1 cellular context compared by ENCODE assay signal in the genomic region with DNA sequence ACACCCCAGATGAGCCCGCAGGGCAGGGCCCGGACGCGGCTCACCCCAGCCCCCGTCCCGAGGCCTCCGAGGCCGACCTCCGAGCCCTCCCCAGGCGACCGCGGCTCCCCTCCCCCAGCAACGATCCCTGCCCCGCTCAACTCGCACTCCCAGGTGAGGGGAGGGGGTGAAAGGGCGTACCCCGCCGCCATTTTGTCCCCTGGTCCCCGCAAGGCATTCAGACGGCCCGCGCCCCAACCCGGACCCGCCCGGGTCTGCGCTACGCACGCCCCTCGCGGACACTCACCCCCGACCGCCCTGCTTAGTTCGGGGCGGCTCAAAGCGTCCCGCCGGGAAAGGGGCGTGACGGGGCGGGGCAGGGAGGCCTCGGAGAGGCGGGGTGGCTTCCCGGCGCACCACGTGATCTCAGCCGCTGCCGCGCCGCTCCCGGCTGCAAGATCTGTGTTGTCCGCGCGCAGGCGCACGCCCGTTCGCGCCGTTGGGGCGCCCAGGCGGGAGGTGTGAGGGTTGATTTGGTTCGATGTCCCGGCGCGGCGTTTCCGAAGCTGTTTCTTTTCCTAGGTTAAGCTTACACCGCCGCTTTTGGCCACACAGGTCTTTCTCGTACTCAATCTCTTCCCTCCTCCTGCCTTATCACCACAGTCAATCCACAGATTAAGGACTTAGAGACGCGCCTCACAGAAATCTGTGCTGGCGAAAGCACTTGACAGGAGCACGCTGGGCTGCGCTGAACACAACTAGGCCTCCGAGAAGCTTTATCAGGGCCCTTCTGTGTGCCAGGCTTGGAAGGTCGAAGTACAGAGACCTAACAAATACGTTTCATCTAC.
TF ChIP-seq lines count a peak whose summit lies in the region.

Gene SCAPER, minus strand, starts transcription at position 328 of the 827 bp plus-strand sequence. CDS start 21,523 bp downstream, outside the sequence.

TF ChIP-seq in HepG2, 621 proteins besides CTCF, POLR2A, EP300 and RAD21 (continued from another document and continues in another):
- TF ChIP-seq, protein P1, sequence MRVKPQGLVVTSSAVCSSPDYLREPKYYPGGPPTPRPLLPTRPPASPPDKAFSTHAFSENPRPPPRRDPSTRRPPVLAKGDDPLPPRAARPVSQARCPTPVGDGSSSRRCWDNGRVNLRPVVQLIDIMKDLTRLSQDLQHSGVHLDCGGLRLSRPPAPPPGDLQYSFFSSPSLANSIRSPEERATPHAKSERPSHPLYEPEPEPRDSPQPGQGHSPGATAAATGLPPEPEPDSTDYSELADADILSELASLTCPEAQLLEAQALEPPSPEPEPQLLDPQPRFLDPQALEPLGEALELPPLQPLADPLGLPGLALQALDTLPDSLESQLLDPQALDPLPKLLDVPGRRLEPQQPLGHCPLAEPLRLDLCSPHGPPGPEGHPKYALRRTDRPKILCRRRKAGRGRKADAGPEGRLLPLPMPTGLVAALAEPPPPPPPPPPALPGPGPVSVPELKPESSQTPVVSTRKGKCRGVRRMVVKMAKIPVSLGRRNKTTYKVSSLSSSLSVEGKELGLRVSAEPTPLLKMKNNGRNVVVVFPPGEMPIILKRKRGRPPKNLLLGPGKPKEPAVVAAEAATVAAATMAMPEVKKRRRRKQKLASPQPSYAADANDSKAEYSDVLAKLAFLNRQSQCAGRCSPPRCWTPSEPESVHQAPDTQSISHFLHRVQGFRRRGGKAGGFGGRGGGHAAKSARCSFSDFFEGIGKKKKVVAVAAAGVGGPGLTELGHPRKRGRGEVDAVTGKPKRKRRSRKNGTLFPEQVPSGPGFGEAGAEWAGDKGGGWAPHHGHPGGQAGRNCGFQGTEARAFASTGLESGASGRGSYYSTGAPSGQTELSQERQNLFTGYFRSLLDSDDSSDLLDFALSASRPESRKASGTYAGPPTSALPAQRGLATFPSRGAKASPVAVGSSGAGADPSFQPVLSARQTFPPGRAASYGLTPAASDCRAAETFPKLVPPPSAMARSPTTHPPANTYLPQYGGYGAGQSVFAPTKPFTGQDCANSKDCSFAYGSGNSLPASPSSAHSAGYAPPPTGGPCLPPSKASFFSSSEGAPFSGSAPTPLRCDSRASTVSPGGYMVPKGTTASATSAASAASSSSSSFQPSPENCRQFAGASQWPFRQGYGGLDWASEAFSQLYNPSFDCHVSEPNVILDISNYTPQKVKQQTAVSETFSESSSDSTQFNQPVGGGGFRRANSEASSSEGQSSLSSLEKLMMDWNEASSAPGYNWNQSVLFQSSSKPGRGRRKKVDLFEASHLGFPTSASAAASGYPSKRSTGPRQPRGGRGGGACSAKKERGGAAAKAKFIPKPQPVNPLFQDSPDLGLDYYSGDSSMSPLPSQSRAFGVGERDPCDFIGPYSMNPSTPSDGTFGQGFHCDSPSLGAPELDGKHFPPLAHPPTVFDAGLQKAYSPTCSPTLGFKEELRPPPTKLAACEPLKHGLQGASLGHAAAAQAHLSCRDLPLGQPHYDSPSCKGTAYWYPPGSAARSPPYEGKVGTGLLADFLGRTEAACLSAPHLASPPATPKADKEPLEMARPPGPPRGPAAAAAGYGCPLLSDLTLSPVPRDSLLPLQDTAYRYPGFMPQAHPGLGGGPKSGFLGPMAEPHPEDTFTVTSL (CRISPR knock-in tag; IDR thresholded peaks at IDR 0.05; ENCODE audit: borderline replicate concordance): peak; percentile 65
- TF ChIP-seq, protein P2, sequence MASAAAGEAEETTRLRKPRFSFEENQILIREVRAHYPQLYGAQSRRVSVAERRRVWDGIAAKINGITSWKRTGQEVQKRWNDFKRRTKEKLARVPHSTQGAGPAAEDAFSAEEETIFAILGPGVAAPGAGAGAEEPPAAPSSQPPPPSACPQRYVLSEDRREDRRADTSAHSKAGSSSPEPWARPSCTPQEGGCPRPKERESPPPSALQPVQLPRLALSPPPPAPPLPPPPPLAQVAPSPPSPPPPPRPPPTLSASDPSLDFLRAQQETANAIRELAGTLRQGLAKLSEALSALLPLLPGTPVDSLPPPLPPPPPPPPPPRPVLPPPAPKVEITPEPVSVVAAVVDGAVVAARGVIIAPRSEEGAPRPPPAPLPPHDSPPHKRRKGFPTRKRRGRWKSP (CRISPR knock-in tag; IDR thresholded peaks at IDR 0.05): peak; percentile 91
- TF ChIP-seq ZNF672 (CRISPR knock-in tag; IDR thresholded peaks at IDR 0.05) (no peak), ZNF549 (CRISPR knock-in tag; IDR thresholded peaks at IDR 0.05) (no peak), ZNF670 (CRISPR knock-in tag; IDR thresholded peaks at IDR 0.05; ENCODE audit: borderline replicate concordance) (peak; percentile 90), ZMAT3 (CRISPR knock-in tag; conservative IDR thresholded peaks at IDR 0.05) (peak; percentile 99), SRSF1 (optimal IDR thresholded peaks at IDR 0.05; ENCODE audit: low read depth, low read length) (no peak), AFF4 (CRISPR knock-in tag; IDR thresholded peaks at IDR 0.05) (no peak), ZNF550 (CRISPR knock-in tag; IDR thresholded peaks at IDR 0.05; ENCODE audit: borderline replicate concordance) (no peak), IRX3 (CRISPR knock-in tag; IDR thresholded peaks at IDR 0.05; ENCODE audit: borderline replicate concordance, low read depth) (no peak), NR0B2 (CRISPR knock-in tag; IDR thresholded peaks at IDR 0.05) (peak; percentile 93; the same call in 1 of the 2 replicates), ZNF530 (CRISPR knock-in tag; IDR thresholded peaks at IDR 0.05; ENCODE audit: low read depth) (no peak), ATM (IDR thresholded peaks at IDR 0.05; ENCODE audit: borderline replicate concordance) (no peak)
- TF ChIP-seq, protein P3, sequence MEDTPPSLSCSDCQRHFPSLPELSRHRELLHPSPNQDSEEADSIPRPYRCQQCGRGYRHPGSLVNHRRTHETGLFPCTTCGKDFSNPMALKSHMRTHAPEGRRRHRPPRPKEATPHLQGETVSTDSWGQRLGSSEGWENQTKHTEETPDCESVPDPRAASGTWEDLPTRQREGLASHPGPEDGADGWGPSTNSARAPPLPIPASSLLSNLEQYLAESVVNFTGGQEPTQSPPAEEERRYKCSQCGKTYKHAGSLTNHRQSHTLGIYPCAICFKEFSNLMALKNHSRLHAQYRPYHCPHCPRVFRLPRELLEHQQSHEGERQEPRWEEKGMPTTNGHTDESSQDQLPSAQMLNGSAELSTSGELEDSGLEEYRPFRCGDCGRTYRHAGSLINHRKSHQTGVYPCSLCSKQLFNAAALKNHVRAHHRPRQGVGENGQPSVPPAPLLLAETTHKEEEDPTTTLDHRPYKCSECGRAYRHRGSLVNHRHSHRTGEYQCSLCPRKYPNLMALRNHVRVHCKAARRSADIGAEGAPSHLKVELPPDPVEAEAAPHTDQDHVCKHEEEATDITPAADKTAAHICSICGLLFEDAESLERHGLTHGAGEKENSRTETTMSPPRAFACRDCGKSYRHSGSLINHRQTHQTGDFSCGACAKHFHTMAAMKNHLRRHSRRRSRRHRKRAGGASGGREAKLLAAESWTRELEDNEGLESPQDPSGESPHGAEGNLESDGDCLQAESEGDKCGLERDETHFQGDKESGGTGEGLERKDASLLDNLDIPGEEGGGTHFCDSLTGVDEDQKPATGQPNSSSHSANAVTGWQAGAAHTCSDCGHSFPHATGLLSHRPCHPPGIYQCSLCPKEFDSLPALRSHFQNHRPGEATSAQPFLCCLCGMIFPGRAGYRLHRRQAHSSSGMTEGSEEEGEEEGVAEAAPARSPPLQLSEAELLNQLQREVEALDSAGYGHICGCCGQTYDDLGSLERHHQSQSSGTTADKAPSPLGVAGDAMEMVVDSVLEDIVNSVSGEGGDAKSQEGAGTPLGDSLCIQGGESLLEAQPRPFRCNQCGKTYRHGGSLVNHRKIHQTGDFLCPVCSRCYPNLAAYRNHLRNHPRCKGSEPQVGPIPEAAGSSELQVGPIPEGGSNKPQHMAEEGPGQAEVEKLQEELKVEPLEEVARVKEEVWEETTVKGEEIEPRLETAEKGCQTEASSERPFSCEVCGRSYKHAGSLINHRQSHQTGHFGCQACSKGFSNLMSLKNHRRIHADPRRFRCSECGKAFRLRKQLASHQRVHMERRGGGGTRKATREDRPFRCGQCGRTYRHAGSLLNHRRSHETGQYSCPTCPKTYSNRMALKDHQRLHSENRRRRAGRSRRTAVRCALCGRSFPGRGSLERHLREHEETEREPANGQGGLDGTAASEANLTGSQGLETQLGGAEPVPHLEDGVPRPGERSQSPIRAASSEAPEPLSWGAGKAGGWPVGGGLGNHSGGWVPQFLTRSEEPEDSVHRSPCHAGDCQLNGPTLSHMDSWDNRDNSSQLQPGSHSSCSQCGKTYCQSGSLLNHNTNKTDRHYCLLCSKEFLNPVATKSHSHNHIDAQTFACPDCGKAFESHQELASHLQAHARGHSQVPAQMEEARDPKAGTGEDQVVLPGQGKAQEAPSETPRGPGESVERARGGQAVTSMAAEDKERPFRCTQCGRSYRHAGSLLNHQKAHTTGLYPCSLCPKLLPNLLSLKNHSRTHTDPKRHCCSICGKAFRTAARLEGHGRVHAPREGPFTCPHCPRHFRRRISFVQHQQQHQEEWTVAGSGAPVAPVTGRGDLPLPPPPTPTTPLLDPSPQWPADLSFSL (CRISPR knock-in tag; IDR thresholded peaks at IDR 0.05): peak; percentile 81
- TF ChIP-seq, protein P4, sequence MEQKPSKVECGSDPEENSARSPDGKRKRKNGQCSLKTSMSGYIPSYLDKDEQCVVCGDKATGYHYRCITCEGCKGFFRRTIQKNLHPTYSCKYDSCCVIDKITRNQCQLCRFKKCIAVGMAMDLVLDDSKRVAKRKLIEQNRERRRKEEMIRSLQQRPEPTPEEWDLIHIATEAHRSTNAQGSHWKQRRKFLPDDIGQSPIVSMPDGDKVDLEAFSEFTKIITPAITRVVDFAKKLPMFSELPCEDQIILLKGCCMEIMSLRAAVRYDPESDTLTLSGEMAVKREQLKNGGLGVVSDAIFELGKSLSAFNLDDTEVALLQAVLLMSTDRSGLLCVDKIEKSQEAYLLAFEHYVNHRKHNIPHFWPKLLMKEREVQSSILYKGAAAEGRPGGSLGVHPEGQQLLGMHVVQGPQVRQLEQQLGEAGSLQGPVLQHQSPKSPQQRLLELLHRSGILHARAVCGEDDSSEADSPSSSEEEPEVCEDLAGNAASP (CRISPR knock-in tag; IDR thresholded peaks at IDR 0.05; ENCODE audit: borderline replicate concordance): peak; percentile 62; the same call in 1 of the 2 replicates
